28 cellular contexts compared by ENCODE assay signal in genomic region chr13:92173254-92173653, GRCh38.
"Had no signal": no experiment of that assay in that cellular context is flagged by ENCODE, and none has a peak within 500 bp of the region (broad histone marks: within the 10 kb centered on the region; RNA-seq: fewer than 3 reads in every experiment).

No MANE protein-coding gene starts in this region.

- H3K4me1 ChIP-seq: colonic mucosa, esophagus muscularis mucosa, esophagus squamous epithelium, foreskin keratinocyte, gastrocnemius medialis, gastroesophageal sphincter, heart left ventricle, heart right ventricle had no signal

- H3K4me3 ChIP-seq: colonic mucosa, coronary artery, dorsolateral prefrontal cortex, esophagus muscularis mucosa, esophagus squamous epithelium, gastrocnemius medialis, gastroesophageal sphincter, heart left ventricle, heart right ventricle had no signal

- ATAC-seq: effector memory CD8-positive, alpha-beta T cell; esophagus mucosa; foreskin keratinocyte; gastrocnemius medialis; gastroesophageal sphincter; heart left ventricle; heart right ventricle had no signal

- H3K27me3 ChIP-seq: colonic mucosa, dorsolateral prefrontal cortex, esophagus muscularis mucosa, esophagus squamous epithelium, foreskin keratinocyte, gastrocnemius medialis, gastroesophageal sphincter, heart left ventricle, heart right ventricle had no signal

- FAIRE-seq: colon, endometrium, endothelial cell of umbilical vein, frontal cortex had no signal

- H3K27ac ChIP-seq: colonic mucosa, coronary artery, dorsolateral prefrontal cortex, epithelial cell of prostate, esophagus muscularis mucosa, esophagus squamous epithelium, foreskin keratinocyte, gastrocnemius medialis, gastroesophageal sphincter, heart left ventricle, heart right ventricle had no signal

- H3K9me3 ChIP-seq: colonic mucosa, esophagus muscularis mucosa, esophagus squamous epithelium, gastrocnemius medialis, gastroesophageal sphincter, heart left ventricle, heart right ventricle had no signal

- H3K36me3 ChIP-seq: colonic mucosa, esophagus muscularis mucosa, esophagus squamous epithelium, gastrocnemius medialis, gastroesophageal sphincter, heart left ventricle, heart right ventricle had no signal

- DNase-seq: colonic mucosa; cortex of kidney; dermis blood vessel endothelial cell; dorsolateral prefrontal cortex; effector CD4-positive, alpha-beta T cell; effector CD8-positive, alpha-beta T cell; effector memory CD4-positive, alpha-beta T cell; effector memory CD8-positive, alpha-beta T cell; endodermal cell; erythroblast; esophagus squamous epithelium; foreskin fibroblast; foreskin keratinocyte; foreskin melanocyte; gastrocnemius medialis; glutamatergic neuron; head of caudate nucleus; heart left ventricle; heart right ventricle had no signal
